9 cellular contexts compared by ENCODE assay signal in the genomic region with DNA sequence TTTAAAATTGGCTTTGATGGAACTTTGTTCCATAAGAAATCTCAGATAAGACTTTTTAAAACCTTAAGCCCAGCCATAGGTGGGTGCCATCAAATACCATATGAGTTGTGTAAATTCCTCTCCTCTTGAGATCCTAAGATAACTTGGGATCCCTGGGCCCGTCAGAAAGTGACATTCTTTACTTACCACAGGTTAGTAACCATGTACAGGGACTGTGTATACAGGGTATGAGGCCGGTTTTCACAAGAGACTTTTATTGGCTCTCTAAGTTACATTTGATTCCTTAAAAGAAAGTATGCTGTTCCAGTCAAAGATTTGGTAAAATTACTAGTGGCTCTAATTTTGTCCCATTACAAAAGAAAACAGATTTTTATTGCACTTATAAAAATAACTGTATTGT.
"Had no signal": no experiment of that assay in that cellular context is flagged by ENCODE, and none has a peak within 500 bp of the region (broad histone marks: within the 10 kb centered on the region; RNA-seq: fewer than 3 reads in every experiment).

No MANE protein-coding gene starts in this region.

- H3K9me3 Mint-ChIP-seq: GM23338, HFFc6 had no signal

- H3K27ac Mint-ChIP-seq: GM23338, H9, HFFc6 had no signal

- DNase-seq: GM23248, GOT3, H7, H9, HCEC 1CT, HFFc6 had no signal

- H3K4me1 Mint-ChIP-seq: GM23338, H9 had no signal

- H3K4me3 Mint-ChIP-seq: GM23338, H9, HFFc6 had no signal

- H2AFZ ChIP-seq: GM23248, GM23338 had no signal

- H3K27ac ChIP-seq: GM23248 had no signal

- FAIRE-seq: H54 had no signal

- H3K9ac ChIP-seq: GM23248 had no signal

- H3K4me3 ChIP-seq: GM23248, GM23338 had no signal

- H3K4me2 ChIP-seq: GM23338 had no signal

- ATAC-seq: GM23338, HCT116 had no signal
